In genomic region chr9:98968596-98969337, GRCh38 we compare ENCODE assay signal across 29 cellular contexts. TPM values are rescaled to one million over a fixed set of nuclear protein-coding genes. Genes with fewer than 3 reads are reported as not detected.
"Had no signal": no experiment of that assay in that cellular context is flagged by ENCODE, and none has a peak within 500 bp of the region (broad histone marks: within the 10 kb centered on the region; RNA-seq: fewer than 3 reads in every experiment).

No MANE protein-coding gene starts in this region.

- H3K9me3 ChIP-seq: ascending aorta, body of pancreas, Peyer's patch, SJSA1 had no signal

- ATAC-seq: activated CD8-positive, alpha-beta memory T cell treated with anti-CD3 and anti-CD28 coated beads, Interleukin-2, amount 10 ng/mL, durations not matched to agents 7 days and 5 days; activated naive CD4-positive, alpha-beta T cell treated with anti-CD3 and anti-CD28 coated beads, Interleukin-2, amount 50 U/mL, for 72 hours; activated naive CD8-positive, alpha-beta T cell treated with anti-CD3 and anti-CD28 coated beads, Interleukin-2, amount 50 U/mL, for 24 hours; body of pancreas; SK-N-SH treated with all-trans-retinoic acid at 6 μM for 48 hours had no signal

- H3K27ac Mint-ChIP-seq: activated CD8-positive, alpha-beta memory T cell treated with anti-CD3 and anti-CD28 coated beads, Interleukin-2, amount 10 ng/mL, durations not matched to agents 7 days and 5 days; activated naive CD4-positive, alpha-beta T cell treated with anti-CD3 and anti-CD28 coated beads, Interleukin-2, amount 50 U/mL, for 72 hours; activated naive CD8-positive, alpha-beta T cell treated with anti-CD3 and anti-CD28 coated beads, Interleukin-2, amount 50 U/mL, for 24 hours; activated T-cell treated with anti-CD3 and anti-CD28 coated beads, Interleukin-2, amount 50 U/mL, for 24 hours; activated T-helper 1 cell treated with anti-CD3 and anti-CD28 coated beads, Interleukin-12 subunit alpha, Interleukin-12 subunit beta, Interleukin-2, Interleukin-4 antibody, amounts not matched to agents 30 ng/mL and 10 ng/mL and 1 ng/mL, durations not matched to agents 14 hours and 24 hours and 36 hours; IgD-negative memory B cell; T-helper 2 cell treated with Interferon-gamma antibody and Interleukin-4, amounts not matched to agents 5 μg/mL and 100 μg/mL, for 36 hours had no signal

- H3K4me1 Mint-ChIP-seq: activated naive CD8-positive, alpha-beta T cell treated with anti-CD3 and anti-CD28 coated beads, Interleukin-2, amount 50 U/mL, for 24 hours; IgD-negative memory B cell had no signal

- H3K4me3 ChIP-seq: ascending aorta, body of pancreas, Peyer's patch, SJSA1 had no signal

- DNase-seq: activated CD4-positive, alpha-beta T cell treated with anti-CD3 and anti-CD28 coated beads for 48 hours; activated CD4-positive, alpha-beta T cell treated with anti-CD3 and anti-CD28 coated beads, Interleukin-2, amount 50 U/mL, for 4 hours; activated CD4-positive, CD25-positive, alpha-beta regulatory T cell treated with anti-CD3 and anti-CD28 coated beads, Interleukin-2, amount 50 U/mL, for 72 hours; activated CD8-positive, alpha-beta memory T cell treated with anti-CD3 and anti-CD28 coated beads, Interleukin-2, amount 10 ng/mL, durations not matched to agents 7 days and 5 days; activated effector memory CD4-positive, alpha-beta T cell treated with Interleukin-2 at 50 U/mL for 16 hours; activated naive CD4-positive, alpha-beta T cell treated with Interleukin-2 at 50 U/mL for 16 hours; activated naive CD8-positive, alpha-beta T cell treated with anti-CD3 and anti-CD28 coated beads, Interleukin-2, amount 50 U/mL, for 24 hours; activated T-cell treated with anti-CD3 and anti-CD28 coated beads, Interleukin-2, amount 50 U/mL, for 24 hours; amniotic stem cell; body of pancreas; NCI-H1092; NCI-H1417; NCI-H2029; NCI-H2107; NCI-H345; NCI-H510A; Peyer's patch; SHP77; SW 1271 had no signal

- H3K27ac ChIP-seq: ascending aorta, body of pancreas, KMS-11, Peyer's patch, RWPE1, SJSA1 had no signal

- H3K4me3 Mint-ChIP-seq: activated CD8-positive, alpha-beta memory T cell treated with anti-CD3 and anti-CD28 coated beads, Interleukin-2, amount 10 ng/mL, durations not matched to agents 7 days and 5 days; activated naive CD8-positive, alpha-beta T cell treated with anti-CD3 and anti-CD28 coated beads, Interleukin-2, amount 50 U/mL, for 24 hours; activated T-cell treated with anti-CD3 and anti-CD28 coated beads, Interleukin-2, amount 50 U/mL, for 24 hours; activated T-helper 1 cell treated with anti-CD3 and anti-CD28 coated beads, Interleukin-12 subunit alpha, Interleukin-12 subunit beta, Interleukin-2, Interleukin-4 antibody, amounts not matched to agents 30 ng/mL and 10 ng/mL and 1 ng/mL, durations not matched to agents 14 hours and 24 hours and 36 hours; IgD-negative memory B cell; T-helper 2 cell treated with Interferon-gamma antibody and Interleukin-4, amounts not matched to agents 5 μg/mL and 100 μg/mL, for 36 hours had no signal

- H3K9ac ChIP-seq: KMS-11 had no signal

- H3K27me3 ChIP-seq: ascending aorta, body of pancreas, Peyer's patch, SJSA1 had no signal

- H3K36me3 Mint-ChIP-seq: activated CD8-positive, alpha-beta memory T cell treated with anti-CD3 and anti-CD28 coated beads, Interleukin-2, amount 10 ng/mL, durations not matched to agents 7 days and 5 days; activated naive CD4-positive, alpha-beta T cell treated with anti-CD3 and anti-CD28 coated beads, Interleukin-2, amount 50 U/mL, for 72 hours; IgD-negative memory B cell had no signal

- H3K9me3 Mint-ChIP-seq: activated naive CD4-positive, alpha-beta T cell treated with anti-CD3 and anti-CD28 coated beads, Interleukin-2, amount 50 U/mL, for 72 hours; activated naive CD8-positive, alpha-beta T cell treated with anti-CD3 and anti-CD28 coated beads, Interleukin-2, amount 50 U/mL, for 24 hours; activated T-cell treated with anti-CD3 and anti-CD28 coated beads, Interleukin-2, amount 50 U/mL, for 24 hours; activated T-helper 1 cell treated with anti-CD3 and anti-CD28 coated beads, Interleukin-12 subunit alpha, Interleukin-12 subunit beta, Interleukin-2, Interleukin-4 antibody, amounts not matched to agents 30 ng/mL and 10 ng/mL and 1 ng/mL, durations not matched to agents 14 hours and 24 hours and 36 hours; IgD-negative memory B cell; T-helper 2 cell treated with Interferon-gamma antibody and Interleukin-4, amounts not matched to agents 5 μg/mL and 100 μg/mL, for 36 hours had no signal

- H3K36me3 ChIP-seq: ascending aorta, Peyer's patch, SJSA1 had no signal

- H3K27me3 Mint-ChIP-seq: activated naive CD8-positive, alpha-beta T cell treated with anti-CD3 and anti-CD28 coated beads, Interleukin-2, amount 50 U/mL, for 24 hours; activated T-cell treated with anti-CD3 and anti-CD28 coated beads, Interleukin-2, amount 50 U/mL, for 24 hours had no signal

RNA-seq across cellular contexts. Expression of gene COL15A1, which starts 25.1 kb away (rescaled TPM):
- total RNA-seq: MCF 10A had no signal
